ENCODE assay signal across 8 cellular contexts in genomic region chr6:28953039-28953872, GRCh38. TPM values are rescaled to one million over a fixed set of nuclear protein-coding genes. Genes with fewer than 3 reads are reported as not detected.
DNase-seq lines count a peak whose midpoint lies in the region; ATAC-seq and TF ChIP-seq lines count a peak whose summit lies in the region.

No MANE protein-coding gene starts in this region.

- ATAC-seq in body of pancreas, result peak; percentile 58

- H3K27me3 Mint-ChIP-seq in T-helper 2 cell treated with Interferon-gamma antibody and Interleukin-4, amounts not matched to agents 5 μg/mL and 100 μg/mL, for 36 hours (ENCODE audit: low read depth), result peaks cover 17% of the 10 kb centered on the region
- H3K27me3 Mint-ChIP-seq in immature natural killer cell (ENCODE audit: low read depth in 3 of 3), result peaks cover 9 to 30% (median 17%) of the 10 kb centered on the region in 3 donors

- peaks cover 36% of the 10 kb centered on the region for H3K4me1 Mint-ChIP-seq in T-helper 2 cell treated with Interferon-gamma antibody and Interleukin-4, amounts not matched to agents 5 μg/mL and 100 μg/mL, for 36 hours (ENCODE audit: low read depth)
- H3K4me1 Mint-ChIP-seq in immature natural killer cell, result peaks cover 15 to 24% of the 10 kb centered on the region in 2 donors

- no peaks in the 10 kb centered on the region for H3K27me3 ChIP-seq in body of pancreas

- H3K4me3 ChIP-seq in body of pancreas, result peak overlapping the region in 1 of 2 donors; percentile 7

- no peak for TF ChIP-seq POLR2A in body of pancreas (IDR thresholded peaks at IDR 0.05)

- no peaks in the 10 kb centered on the region for H3K36me3 ChIP-seq in body of pancreas (replicated peaks in 1 of 2; ENCODE audit: insufficient read depth in 1 of 2, low read depth in 2 of 2)

- H3K36me3 Mint-ChIP-seq in T-helper 2 cell treated with Interferon-gamma antibody and Interleukin-4, amounts not matched to agents 5 μg/mL and 100 μg/mL, for 36 hours (ENCODE audit: low read depth), result no peaks in the 10 kb centered on the region
- H3K36me3 Mint-ChIP-seq in immature natural killer cell, result no peaks in the 10 kb centered on the region

- H3K9me3 ChIP-seq in body of pancreas, result no peaks in the 10 kb centered on the region

- no peaks in the 10 kb centered on the region for H3K9me3 Mint-ChIP-seq in T-helper 2 cell treated with Interferon-gamma antibody and Interleukin-4, amounts not matched to agents 5 μg/mL and 100 μg/mL, for 36 hours
- peaks cover 0 to 4% (median 0%) of the 10 kb centered on the region in 6 donors for H3K9me3 Mint-ChIP-seq in immature natural killer cell

- H3K4me3 Mint-ChIP-seq in T-helper 2 cell treated with Interferon-gamma antibody and Interleukin-4, amounts not matched to agents 5 μg/mL and 100 μg/mL, for 36 hours, result peak overlapping the region; percentile 79
- peak overlapping the region; percentile 33 to 64 (median 59) for H3K4me3 Mint-ChIP-seq in immature natural killer cell

- WGBS in body of pancreas, 2 donors, result 7% methylated on average over 26 of the region's 26 CpGs

- intact Hi-C loops in body of pancreas (cut with DNase I), result no loop called here

- peak overlapping the region; percentile 4 for H3K27ac Mint-ChIP-seq in T-helper 2 cell treated with Interferon-gamma antibody and Interleukin-4, amounts not matched to agents 5 μg/mL and 100 μg/mL, for 36 hours
- no peak overlapping the region for H3K27ac Mint-ChIP-seq in immature natural killer cell

- no peak overlapping the region for H3K27ac ChIP-seq in body of pancreas

- H3K4me1 ChIP-seq in body of pancreas, result peaks cover 9% of the 10 kb centered on the region

- TF ChIP-seq CTCF in GM20000 (IDR thresholded peaks at IDR 0.05; ENCODE audit: extremely low read depth, missing control alignments) (no peak), body of pancreas (IDR thresholded peaks at IDR 0.05) (no peak)

- peak; percentile 48 for DNase-seq in Ammon's horn (ENCODE audit: low spot score)
- DNase-seq in GM20000 (ENCODE audit: low spot score), result peak; percentile 80
- DNase-seq in NCI-H1092 (lab: John Stamatoyannopoulos, UW), result peak; percentile 19
- DNase-seq in T-helper 2 cell treated with Interferon-gamma antibody and Interleukin-4, amounts not matched to agents 5 μg/mL and 100 μg/mL, for 36 hours (ENCODE audit: low spot score), result peak; percentile 47
- DNase-seq in body of pancreas, result peak; percentile 50 to 60 (median 56)
- peak; percentile 25 to 50 (median 37) for DNase-seq in immature natural killer cell
- peak; percentile 49 to 57 for DNase-seq in stimulated activated CD4-positive, alpha-beta T cell treated with anti-CD3 and anti-CD28 coated beads, Interleukin-15, amount 100 ng/mL, for 48 hours (ENCODE audit: low read depth in 2 of 2)
- DNase-seq in occipital lobe (lab: John Stamatoyannopoulos, UW), result no peak

RNA-seq across cellular contexts. Expression of gene TRIM27, which starts 29.5 kb away (rescaled TPM):
- total RNA-seq in body of pancreas (10 to 100 TPM; 56.3 to 69.2 TPM), occipital lobe (65.2 TPM)
- polyA plus RNA-seq in immature natural killer cell, result 10 to 100 TPM; 30.2 to 51.1 (median 43.0) TPM

RNA-seq across cellular contexts. Expression of gene ZNF311, which starts 51.9 kb away (rescaled TPM):
- total RNA-seq in body of pancreas, result not detected
- not detected for polyA plus RNA-seq in immature natural killer cell
- total RNA-seq in occipital lobe, result 8.9 TPM
